ENCODE assay signal across 9 cellular contexts in the genomic region with DNA sequence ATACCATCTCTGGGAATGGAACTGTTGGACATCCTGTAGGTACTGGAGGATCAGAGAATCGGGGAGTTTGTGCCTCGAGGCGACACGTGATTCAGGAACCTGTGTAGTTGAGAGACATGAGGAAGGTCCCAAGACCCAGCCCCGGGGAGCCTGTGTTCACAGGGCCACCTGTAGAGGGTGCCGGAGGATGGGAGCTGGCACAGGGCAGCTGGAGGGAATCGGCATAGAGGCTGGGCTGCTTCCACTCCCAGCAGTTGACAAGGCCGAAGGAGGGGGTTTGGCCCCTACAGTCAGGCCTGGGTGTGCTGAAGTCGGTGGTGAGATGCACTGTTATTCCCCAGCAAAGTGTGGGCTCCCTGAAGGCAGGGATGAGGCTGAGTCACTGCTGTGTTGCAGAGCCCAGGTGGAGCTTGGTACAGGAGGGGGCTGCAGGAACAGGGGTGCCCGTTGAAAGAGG. TPM values are rescaled to one million over a fixed set of nuclear protein-coding genes. Genes with fewer than 3 reads are reported as not detected.
A peak's percentile ranks its signal among the peaks of the same experiment; 100 is the strongest.
DNase-seq lines count a peak whose midpoint lies in the region; ATAC-seq, FAIRE-seq and TF ChIP-seq lines count a peak whose summit lies in the region.
"Had no signal": no experiment of that assay in that cellular context is flagged by ENCODE, and none has a peak within 500 bp of the region (broad histone marks: within the 10 kb centered on the region; RNA-seq: fewer than 3 reads in every experiment).

No MANE protein-coding gene starts in this region.

- intact Hi-C loops in spleen (cut with DNase I; ENCODE audit: low total_unique reads) = no loop called here
- intact Hi-C loops in transverse colon (cut with DNase I; ENCODE audit: low total_unique reads) = loop anchor here (10.0 kb wide), 1 partner anchor 414 kb away; no protein-coding TSS in a partner anchor

- H3K9me3 ChIP-seq in spleen = no peaks in the 10 kb centered on the region
- H3K9me3 ChIP-seq in transverse colon = no peaks in the 10 kb centered on the region

- no peak for FAIRE-seq in bronchial epithelial cell (lab: Jason Lieb, UNC)
- FAIRE-seq: endometrium had no signal

- no peaks in the 10 kb centered on the region for H3K27me3 Mint-ChIP-seq in activated CD8-positive, alpha-beta memory T cell treated with anti-CD3 and anti-CD28 coated beads, Interleukin-2, amount 10 ng/mL, durations not matched to agents 7 days and 5 days

- CTCF ChIA-PET in activated CD8-positive, alpha-beta memory T cell treated with anti-CD3 and anti-CD28 coated beads, Interleukin-2, amount 10 ng/mL, durations not matched to agents 7 days and 5 days (lab: Charles Lee) = interaction anchor here (0.7 to 3.7 kb wide), 10 partner anchors 9 to 149 kb away, joined by 3 to 15 read pairs (median 4); a partner anchor contains a TSS

- H3K27me3 ChIP-seq in bronchial epithelial cell (ENCODE audit: control insufficient read depth, insufficient read depth, low read length) (no peaks in the 10 kb centered on the region), spleen (replicated peaks in 1 of 7) (peaks cover 0 to 22% (median 0%) of the 10 kb centered on the region in 7 donors), transverse colon (peaks cover 13% of the 10 kb centered on the region)

- H3K4me1 ChIP-seq in spleen (peaks cover 16 to 53% (median 35%) of the 10 kb centered on the region in 6 donors), transverse colon (peaks cover 15 to 31% (median 26%) of the 10 kb centered on the region in 4 donors)

- H3K4me1 Mint-ChIP-seq in activated CD8-positive, alpha-beta memory T cell treated with anti-CD3 and anti-CD28 coated beads, Interleukin-2, amount 10 ng/mL, durations not matched to agents 7 days and 5 days = peaks cover 21% of the 10 kb centered on the region

- TF ChIP-seq EP300 in transverse colon (IDR thresholded peaks at IDR 0.05; ENCODE audit: low read depth) = no peak

- in situ Hi-C loops in transverse colon (cut with MboI; ENCODE audit: low pct_ligation_motif_present in 1 of 4, low pct_unique_long_range_greater_than_20kb in 1 of 4, low sequenced_read_pairs in 3 of 4) = loop anchor here in 1 of 4 donors (10.0 kb wide), 1 partner anchor 414 kb away; no protein-coding TSS in a partner anchor

- TF ChIP-seq POLR2A in spleen (IDR thresholded peaks at IDR 0.05) (no peak), transverse colon (IDR thresholded peaks at IDR 0.05) (no peak)

- H3K36me3 ChIP-seq in bronchial epithelial cell (ENCODE audit: control insufficient read depth, insufficient read depth, low read length) (peaks cover 15% of the 10 kb centered on the region), spleen (peaks cover 6 to 37% (median 28%) of the 10 kb centered on the region in 6 donors), transverse colon (peaks cover 0 to 17% (median 8%) of the 10 kb centered on the region in 4 donors)

- no peak overlapping the region for H3K4me3 ChIP-seq in bronchial epithelial cell (ENCODE audit: low read depth, low read length)
- H3K4me3 ChIP-seq in spleen = no peak overlapping the region
- H3K4me3 ChIP-seq in transverse colon = no peak overlapping the region

- DNase-seq in activated CD8-positive, alpha-beta memory T cell treated with anti-CD3 and anti-CD28 coated beads, Interleukin-2, amount 10 ng/mL, durations not matched to agents 7 days and 5 days = peak; percentile 66
- no peak for DNase-seq in activated CD8-positive, alpha-beta memory T cell treated with anti-CD3 and anti-CD28 coated beads for 24 hours
- DNase-seq in NCI-H82 (lab: John Stamatoyannopoulos, UW) (peak; percentile 86), bronchial epithelial cell (ENCODE audit: low read depth) (peak; percentile 8), spleen (peak; percentile 79), NCI-H226 (no peak), transverse colon (no peak)

- no peak overlapping the region for H3K4me3 Mint-ChIP-seq in activated CD8-positive, alpha-beta memory T cell treated with anti-CD3 and anti-CD28 coated beads, Interleukin-2, amount 10 ng/mL, durations not matched to agents 7 days and 5 days

- no peak for ATAC-seq in activated CD8-positive, alpha-beta memory T cell treated with anti-CD3 and anti-CD28 coated beads, Interleukin-2, amount 10 ng/mL, durations not matched to agents 7 days and 5 days
- no peak for ATAC-seq in HG03521 (IDR thresholded peaks at IDR 0.05; ENCODE audit: unreplicated experiment)

- TF ChIP-seq CTCF in bronchial epithelial cell (IDR thresholded peaks at IDR 0.05; ENCODE audit: insufficient read depth, low read length, severe bottlenecking) = peak; percentile 20
- TF ChIP-seq CTCF in spleen (IDR thresholded peaks at IDR 0.05 in 8 of 11, conservative IDR thresholded peaks at IDR 0.05 in 3 of 11) = peak in 5 of 11 experiments; percentile 8 to 21 (median 15)
- peak in 2 of 5 experiments; percentile 21 to 23 for TF ChIP-seq CTCF in transverse colon (IDR thresholded peaks at IDR 0.05)

- H3K27ac ChIP-seq in spleen (peak overlapping the region in 2 of 8 donors; percentile 17 to 48), transverse colon (no peak overlapping the region)

- peaks cover 3% of the 10 kb centered on the region for H3K9me3 Mint-ChIP-seq in activated CD8-positive, alpha-beta memory T cell treated with anti-CD3 and anti-CD28 coated beads, Interleukin-2, amount 10 ng/mL, durations not matched to agents 7 days and 5 days (ENCODE audit: low read depth)

- 42 to 48% (median 45%) methylated on average over 10 of the region's 10 CpGs for WGBS in spleen, 5 donors
- WGBS in transverse colon (ENCODE audit: low coverage in 1 of 2), 2 donors = 36% methylated on average over 10 of the region's 10 CpGs; no CpG with 5 or more reads in 1 of the 2 donors

- peak overlapping the region; percentile 32 for H3K27ac Mint-ChIP-seq in activated CD8-positive, alpha-beta memory T cell treated with anti-CD3 and anti-CD28 coated beads, Interleukin-2, amount 10 ng/mL, durations not matched to agents 7 days and 5 days

- peaks cover 15% of the 10 kb centered on the region for H3K36me3 Mint-ChIP-seq in activated CD8-positive, alpha-beta memory T cell treated with anti-CD3 and anti-CD28 coated beads, Interleukin-2, amount 10 ng/mL, durations not matched to agents 7 days and 5 days

RNA-seq across cellular contexts. Expression of a gene that starts 2.5 kb away (rescaled TPM):
- 10 to 100 TPM; 29.6 to 30.0 TPM for total RNA-seq in activated CD8-positive, alpha-beta memory T cell treated with anti-CD3 and anti-CD28 coated beads, Interleukin-2, amount 10 ng/mL, durations not matched to agents 7 days and 5 days
- total RNA-seq in bronchial epithelial cell = 6.7 and 15.3 TPM in 2 replicates
- 10 to 100 TPM; 37.5 to 82.3 (median 44.4) TPM for total RNA-seq in spleen
- 10 to 100 TPM; 31.7 to 58.2 (median 49.0) TPM for polyA plus RNA-seq in spleen
- 10 to 100 TPM in 2 of 4 donors, 1 to 10 TPM in 2; 3.0 to 15.1 (median 8.8) TPM for total RNA-seq in transverse colon

RNA-seq across cellular contexts. Expression of a gene that starts 21.3 kb away (rescaled TPM):
- total RNA-seq in activated CD8-positive, alpha-beta memory T cell treated with anti-CD3 and anti-CD28 coated beads, Interleukin-2, amount 10 ng/mL, durations not matched to agents 7 days and 5 days = 100 to 1,000 TPM; 197 to 247 TPM
- total RNA-seq in bronchial epithelial cell = 13.2 and 17.1 TPM in 2 replicates
- total RNA-seq in spleen = 100 to 1,000 TPM in 1 of 7 donors, 10 to 100 TPM in 6; 56.3 to 103 (median 82.4) TPM
- 100 to 1,000 TPM in 1 of 3 donors, 10 to 100 TPM in 2; 80.6 to 143 (median 94.9) TPM for polyA plus RNA-seq in spleen
- 10 to 100 TPM in 3 of 4 donors, 1 to 10 TPM in 1; 9.4 to 40.4 (median 32.2) TPM for total RNA-seq in transverse colon

RNA-seq across cellular contexts. Expression of a gene that starts 43.0 kb away (rescaled TPM):
- under 1 TPM in 1 of 2 experiments, not detected in 1; 0.12 TPM for total RNA-seq in activated CD8-positive, alpha-beta memory T cell treated with anti-CD3 and anti-CD28 coated beads, Interleukin-2, amount 10 ng/mL, durations not matched to agents 7 days and 5 days
- total RNA-seq in bronchial epithelial cell (under 0.01 TPM in 1 of 2 replicates, not detected in the other), spleen (100 to 1,000 TPM in 3 of 7 donors, 10 to 100 TPM in 4; 82.2 to 164 (median 90.5) TPM), transverse colon (1 to 10 TPM in 3 of 4 donors, not detected in 1; 3.3 to 4.9 (median 4.1) TPM)
- polyA plus RNA-seq in spleen = 10 to 100 TPM; 14.6 to 32.2 (median 16.0) TPM

RNA-seq across cellular contexts. Expression of a gene that starts 54.5 kb away (rescaled TPM):
- not detected for total RNA-seq in activated CD8-positive, alpha-beta memory T cell treated with anti-CD3 and anti-CD28 coated beads, Interleukin-2, amount 10 ng/mL, durations not matched to agents 7 days and 5 days
- total RNA-seq in bronchial epithelial cell = 123 and 166 TPM in 2 replicates
- 10 to 100 TPM in 2 of 7 donors, 1 to 10 TPM in 5; 1.9 to 34.3 (median 4.3) TPM for total RNA-seq in spleen
- polyA plus RNA-seq in spleen = 10 to 100 TPM in 1 of 3 donors, under 1 TPM in 2; 0.77 to 15.9 (median 0.96) TPM
- total RNA-seq in transverse colon = 10 to 100 TPM; 36.3 to 77.0 (median 58.9) TPM

Comparison
In these comparisons a context has a peak if more than half of its experiments do, and no peak if none do; other contexts are left out.
1. DNase-seq: peak in activated CD8-positive, alpha-beta memory T cell treated with anti-CD3 and anti-CD28 coated beads, Interleukin-2, amount 10 ng/mL, durations not matched to agents 7 days and 5 days (single experiment), NCI-H82 (single experiment), bronchial epithelial cell (single experiment) and spleen (single experiment); none in activated CD8-positive, alpha-beta memory T cell treated with anti-CD3 and anti-CD28 coated beads for 24 hours (single experiment), NCI-H226 (single experiment) and transverse colon (single experiment).
2. RNA of a gene that starts 43.0 kb away (total RNA-seq): 82.2 to 164 TPM in spleen; 3.3 to 4.9 TPM in transverse colon, 0.12 TPM in activated CD8-positive, alpha-beta memory T cell treated with anti-CD3 and anti-CD28 coated beads, Interleukin-2, amount 10 ng/mL, durations not matched to agents 7 days and 5 days and under 0.01 TPM in bronchial epithelial cell; every median in the first group is over 10 times any median in the second.